Comparison of ENCODE assay signal across 20 cellular contexts in the genomic region with DNA sequence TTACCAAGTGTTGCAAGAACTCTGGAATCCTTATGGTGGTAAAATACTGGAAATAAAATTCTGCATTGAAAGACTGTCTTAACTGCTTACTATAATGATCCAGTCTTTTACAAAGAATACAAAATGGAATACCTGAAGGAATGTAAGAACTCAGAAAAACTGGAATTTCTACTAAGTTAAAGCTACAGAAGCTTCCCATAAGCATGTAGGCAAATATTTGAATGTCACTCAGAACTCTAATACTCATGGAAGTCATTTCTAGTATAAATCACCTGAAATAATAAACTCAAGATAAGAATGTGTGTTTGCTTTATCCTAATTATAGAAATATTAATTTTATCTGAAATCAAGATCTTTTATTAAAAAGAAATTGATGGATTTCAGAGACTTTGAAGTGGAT. TPM values are rescaled to one million over a fixed set of nuclear protein-coding genes. Genes with fewer than 3 reads are reported as not detected.
DNase-seq lines count a peak whose midpoint lies in the region; ATAC-seq, FAIRE-seq and TF ChIP-seq lines count a peak whose summit lies in the region.
"Had no signal": no experiment of that assay in that cellular context is flagged by ENCODE, and none has a peak within 500 bp of the region (broad histone marks: within the 10 kb centered on the region; RNA-seq: fewer than 3 reads in every experiment).

No MANE protein-coding gene starts in this region.

- no peak for ATAC-seq in Right ventricle myocardium superior (ENCODE audit: poor library complexity)
- ATAC-seq in heart right ventricle, result no peak
- ATAC-seq: A549; CD8-positive, alpha-beta T cell; GM12878 had no signal

- TF ChIP-seq CTCF in VCaP (conservative IDR thresholded peaks at IDR 0.05) (no peak), endothelial cell of umbilical vein (IDR thresholded peaks at IDR 0.05; ENCODE audit: extremely low read depth in 1 of 2, insufficient read depth in 1 of 2, low read depth in 1 of 2, low read length in 2 of 2) (no peak), kidney (IDR thresholded peaks at IDR 0.05; ENCODE audit: borderline replicate concordance, extremely low read depth, insufficient read depth) (no peak), heart right ventricle (IDR thresholded peaks at IDR 0.05) (no peak)

- intact Hi-C loops in endothelial cell of umbilical vein (cut with micrococcal nuclease), result no loop called here
- intact Hi-C loops in kidney (cut with DNase I), result no loop called here
- intact Hi-C loops in Right ventricle myocardium superior (cut with DNase I), result no loop called here
- intact Hi-C loops in heart right ventricle (cut with DNase I), result no loop called here

- H3K4me3 ChIP-seq in endothelial cell of umbilical vein (replicated peaks in 1 of 3; ENCODE audit: insufficient read depth in 1 of 3, low read depth in 1 of 3, low read length in 3 of 3) (no peak overlapping the region), kidney (ENCODE audit: low read length in 2 of 2) (no peak overlapping the region), small intestine (ENCODE audit: low read depth in 1 of 2, low read length in 2 of 2) (no peak overlapping the region), heart right ventricle (no peak overlapping the region)
- H3K4me3 ChIP-seq: A549; BLaER1 treated with 17β-estradiol and CSF1 and Interleukin-3, amounts not matched to agents 10 nM and 100 nM; GM12878 had no signal

- peak; percentile 24 for FAIRE-seq in endothelial cell of umbilical vein (lab: Jason Lieb, UNC)
- FAIRE-seq in kidney (lab: Jason Lieb, UNC), result peak; percentile 17
- no peak for FAIRE-seq in small intestine (lab: Jason Lieb, UNC)
- FAIRE-seq: A549, D721Med, G401.6, GM12878, GM12892 had no signal

- H3K79me2 ChIP-seq in endothelial cell of umbilical vein (ENCODE audit: control insufficient read depth, insufficient read depth, low read length), result no peaks in the 10 kb centered on the region

- CTCF ChIA-PET in endothelial cell of umbilical vein (lab: Charles Lee), result interaction anchor here (1.9 kb wide), 1 partner anchor 22 kb away, joined by 4 read pairs; no protein-coding TSS in a partner anchor

- H3K36me3 ChIP-seq in endothelial cell of umbilical vein (ENCODE audit: control insufficient read depth in 2 of 2, extremely low read depth in 1 of 2, insufficient read depth in 2 of 2, low read length in 2 of 2) (no peaks in the 10 kb centered on the region), kidney (ENCODE audit: control insufficient read depth in 1 of 2, insufficient read depth in 2 of 2, low read length in 2 of 2) (no peaks in the 10 kb centered on the region), small intestine (ENCODE audit: control insufficient read depth in 2 of 2, insufficient read depth in 2 of 2, low read length in 2 of 2) (no peaks in the 10 kb centered on the region), heart right ventricle (no peaks in the 10 kb centered on the region)
- H3K36me3 ChIP-seq: BLaER1 treated with 17β-estradiol and CSF1 and Interleukin-3, amounts not matched to agents 10 nM and 100 nM had no signal

- TF ChIP-seq POLR2A in endothelial cell of umbilical vein (IDR thresholded peaks at IDR 0.05; ENCODE audit: low read depth, low read length), result no peak

- H3K9ac ChIP-seq in endothelial cell of umbilical vein (replicated peaks; ENCODE audit: extremely low read depth, insufficient read depth, low read length) (no peak overlapping the region), kidney (ENCODE audit: low read length in 2 of 2) (no peak overlapping the region)
- H3K9ac ChIP-seq: BLaER1 treated with 17β-estradiol and CSF1 and Interleukin-3, amounts not matched to agents 10 nM and 100 nM had no signal

- DNase-seq in DMS53 (lab: John Stamatoyannopoulos, UW) (peak; percentile 49), endothelial cell of umbilical vein (ENCODE audit: low read depth, low spot score) (no peak), kidney (no peak), small intestine (no peak), Right ventricle myocardium superior (no peak), pons (ENCODE audit: low spot score) (no peak), heart right ventricle (no peak)
- DNase-seq: AML-193; Caco-2; Calu3; CD4-positive, alpha-beta T cell; CD8-positive, alpha-beta T cell; DMS79 treated with DMSO at 0.1 percent for 48 hours had no signal

- dilution Hi-C loops in endothelial cell of umbilical vein (cut with MboI; ENCODE audit: extremely low pct_ligation_motif_present, low sequenced_read_pairs), result no loop called here

- H4K20me1 ChIP-seq in endothelial cell of umbilical vein (replicated peaks; ENCODE audit: control insufficient read depth, extremely low read depth, insufficient read depth, low read length), result no peaks in the 10 kb centered on the region
- H4K20me1 ChIP-seq: BLaER1 treated with 17β-estradiol and CSF1 and Interleukin-3, amounts not matched to agents 10 nM and 100 nM had no signal

- H3K27me3 ChIP-seq in endothelial cell of umbilical vein (ENCODE audit: control insufficient read depth in 2 of 2, insufficient read depth in 2 of 2, low read length in 2 of 2) (no peaks in the 10 kb centered on the region), small intestine (ENCODE audit: control insufficient read depth in 2 of 2, insufficient read depth in 2 of 2, low read length in 2 of 2) (no peaks in the 10 kb centered on the region), heart right ventricle (no peaks in the 10 kb centered on the region)
- H3K27me3 ChIP-seq: BLaER1 treated with 17β-estradiol and CSF1 and Interleukin-3, amounts not matched to agents 10 nM and 100 nM had no signal

- H3K27ac ChIP-seq in VCaP, result peak overlapping the region; percentile 37
- no peak overlapping the region for H3K27ac ChIP-seq in endothelial cell of umbilical vein (ENCODE audit: insufficient read depth, low read depth, low read length)
- no peak overlapping the region for H3K27ac ChIP-seq in kidney (ENCODE audit: low read depth in 2 of 2, low read length in 2 of 2)
- H3K27ac ChIP-seq in small intestine (ENCODE audit: low read depth in 1 of 2, low read length in 1 of 2), result no peak overlapping the region
- H3K27ac ChIP-seq in heart right ventricle, result no peak overlapping the region
- H3K27ac ChIP-seq: A549; BLaER1 treated with 17β-estradiol and CSF1 and Interleukin-3, amounts not matched to agents 10 nM and 100 nM had no signal

- H2AFZ ChIP-seq in endothelial cell of umbilical vein (ENCODE audit: low read depth, low read length), result no peak overlapping the region

- POLR2A ChIA-PET in endothelial cell of umbilical vein (lab: Charles Lee), result no interaction called here

- no TSS peak for BruUV-seq in endothelial cell of umbilical vein (replicated peaks; lab: Mats Ljungman, UMichigan)

- no peak overlapping the region for H3K4me2 ChIP-seq in endothelial cell of umbilical vein (ENCODE audit: insufficient read depth, low read length)
- H3K4me2 ChIP-seq: A549; BLaER1 treated with 17β-estradiol and CSF1 and Interleukin-3, amounts not matched to agents 10 nM and 100 nM had no signal

- H3K9me1 ChIP-seq in endothelial cell of umbilical vein (replicated peaks; ENCODE audit: control insufficient read depth, extremely low read depth, insufficient read depth, low read length), result no peaks in the 10 kb centered on the region

- H3K9me3 ChIP-seq in endothelial cell of umbilical vein (replicated peaks; ENCODE audit: control insufficient read depth, insufficient read depth, low read length) (no peaks in the 10 kb centered on the region), kidney (ENCODE audit: control insufficient read depth in 1 of 2, low read length in 2 of 2) (no peaks in the 10 kb centered on the region), small intestine (ENCODE audit: control insufficient read depth, low read depth) (no peaks in the 10 kb centered on the region), heart right ventricle (no peaks in the 10 kb centered on the region)
- H3K9me3 ChIP-seq: A549; BLaER1 treated with 17β-estradiol and CSF1 and Interleukin-3, amounts not matched to agents 10 nM and 100 nM; Caco-2 had no signal

- no peaks in the 10 kb centered on the region for H3K4me1 ChIP-seq in endothelial cell of umbilical vein (ENCODE audit: control insufficient read depth, extremely low read depth, insufficient read depth, low read length)
- H3K4me1 ChIP-seq in kidney (ENCODE audit: control insufficient read depth in 1 of 2, insufficient read depth in 1 of 2, low read depth in 1 of 2, low read length in 2 of 2), result no peaks in the 10 kb centered on the region
- H3K4me1 ChIP-seq in small intestine (ENCODE audit: control insufficient read depth in 2 of 2, insufficient read depth in 1 of 2, low read depth in 1 of 2, low read length in 1 of 2), result no peaks in the 10 kb centered on the region
- peaks cover 3 to 17% (median 8%) of the 10 kb centered on the region in 9 donors for H3K4me1 ChIP-seq in heart right ventricle
- H3K4me1 ChIP-seq: A549, Caco-2 had no signal

TF ChIP-seq in endothelial cell of umbilical vein, 7 proteins besides CTCF, POLR2A, EP300 and RAD21:
- TF ChIP-seq GATA2 (IDR thresholded peaks at IDR 0.05; ENCODE audit: insufficient read depth, insufficient read length, low read depth, low read length) (no peak), JUN (IDR thresholded peaks at IDR 0.05; ENCODE audit: borderline replicate concordance, insufficient read depth, insufficient read length, low read depth) (no peak), MYC (IDR thresholded peaks at IDR 0.05; ENCODE audit: low read depth, low read length) (no peak), EZH2 (IDR thresholded peaks at IDR 0.05; ENCODE audit: borderline replicate concordance, low read depth, low read length, severe bottlenecking) (no peak), POLR2AphosphoS5 (IDR thresholded peaks at IDR 0.05; ENCODE audit: insufficient read depth, low read depth, low read length) (no peak)

RNA-seq across cellular contexts. Expression of a gene that starts 54.9 kb away (rescaled TPM):
- 16.0 and 16.7 TPM in 2 replicates for total RNA-seq in endothelial cell of umbilical vein
- 4.3 and 6.2 TPM in 2 replicates for polyA plus RNA-seq in endothelial cell of umbilical vein
- polyA plus RNA-seq in endothelial cell of umbilical vein (2011; cell fraction: cytosol; rRNA removed), result 5.2 and 5.7 TPM in 2 replicates
- 12.3 and 12.9 TPM in 2 replicates for polyA plus RNA-seq in endothelial cell of umbilical vein (2011; cell fraction: nucleus; rRNA removed)
- 8.5 and 9.9 TPM in 2 replicates for polyA plus RNA-seq in endothelial cell of umbilical vein (2012)
- 17.7 and 18.8 TPM in 2 replicates for polyA minus RNA-seq in endothelial cell of umbilical vein
- 7.0 TPM for polyA minus RNA-seq in endothelial cell of umbilical vein (2011; cell fraction: cytosol; rRNA and poly(A)+ RNA removed)
- polyA minus RNA-seq in endothelial cell of umbilical vein (2011; cell fraction: nucleus; rRNA and poly(A)+ RNA removed), result 26.9 and 32.2 TPM in 2 replicates
- total RNA-seq in kidney, result 18.6 TPM
- polyA plus RNA-seq in kidney (ENCODE audit: insufficient read depth, low read depth, low replicate concordance), result 4.3 TPM
- 10 to 100 TPM in 2 of 3 donors, 1 to 10 TPM in 1; 7.9 to 12.7 (median 10.3) TPM for polyA plus RNA-seq in small intestine
- 46.8 TPM for total RNA-seq in Right ventricle myocardium superior
- 10 to 100 TPM; 40.2 to 72.2 (median 57.5) TPM for total RNA-seq in heart right ventricle
- 10 to 100 TPM; 17.8 to 23.1 TPM for polyA plus RNA-seq in heart right ventricle
